2 cellular contexts compared by ENCODE assay signal in genomic region chr22:43146322-43146721, GRCh38. TPM values are rescaled to one million over a fixed set of nuclear protein-coding genes. Genes with fewer than 3 reads are reported as not detected.
"Had no signal": no experiment of that assay in that cellular context is flagged by ENCODE, and none has a peak within 500 bp of the region (broad histone marks: within the 10 kb centered on the region; RNA-seq: fewer than 3 reads in every experiment).

No MANE protein-coding gene starts in this region.

RNA-seq across cellular contexts. Expression of gene BIK, which starts 35.8 kb away (rescaled TPM):
- total RNA-seq: natural killer cell treated with Interleukin-12 subunit alpha and Interleukin-12 subunit beta and Interleukin-15 and Interleukin-18, amount 100 ng/mL, for 72 hours; osteoblast had no signal
